Comparison of ENCODE assay signal across 1 cellular context in the genomic region with DNA sequence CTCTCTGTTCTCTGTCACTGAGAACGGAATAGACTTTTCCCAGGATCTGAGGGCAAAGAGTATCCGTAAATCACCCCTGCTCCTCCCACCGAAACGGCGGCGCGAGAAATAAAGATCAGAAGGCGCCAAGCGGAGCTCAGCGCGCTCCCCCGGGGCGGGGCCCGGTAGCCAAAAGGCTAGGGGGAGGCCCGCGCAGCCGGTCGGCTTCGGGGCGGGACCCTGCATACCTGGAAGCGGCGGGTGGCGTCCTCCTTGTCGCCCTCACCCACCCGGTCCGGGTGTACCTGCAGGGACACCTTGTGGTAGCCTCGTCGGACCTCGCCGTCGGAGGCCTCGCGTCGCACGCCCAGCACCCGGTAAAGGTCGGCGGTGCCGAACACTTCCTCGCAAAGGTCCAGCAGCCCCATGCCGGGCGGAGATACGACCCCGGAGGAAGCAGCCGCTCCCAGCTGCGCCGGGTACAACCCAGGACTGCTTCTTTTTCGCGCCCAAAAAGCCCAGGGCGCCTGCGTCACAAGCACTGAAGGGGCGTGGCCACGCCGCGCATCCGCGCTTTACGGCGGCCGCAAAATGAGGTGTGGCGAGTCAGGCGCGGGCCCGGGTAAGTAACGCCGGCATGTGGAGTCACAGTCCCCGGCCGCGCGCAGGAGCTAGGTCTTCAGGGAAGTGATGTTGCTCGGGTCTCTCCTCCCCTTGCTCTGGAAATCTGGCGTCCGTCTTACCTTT.
TF ChIP-seq lines count a peak whose summit lies in the region.

A gene with protein sequence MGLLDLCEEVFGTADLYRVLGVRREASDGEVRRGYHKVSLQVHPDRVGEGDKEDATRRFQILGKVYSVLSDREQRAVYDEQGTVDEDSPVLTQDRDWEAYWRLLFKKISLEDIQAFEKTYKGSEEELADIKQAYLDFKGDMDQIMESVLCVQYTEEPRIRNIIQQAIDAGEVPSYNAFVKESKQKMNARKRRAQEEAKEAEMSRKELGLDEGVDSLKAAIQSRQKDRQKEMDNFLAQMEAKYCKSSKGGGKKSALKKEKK (minus strand): TSS at position 473 of the 726 bp plus-strand sequence. CDS start 66 bp downstream, at position 407.

TF ChIP-seq in K562, 482 proteins besides CTCF, POLR2A, EP300 and RAD21 (continued from another document and continues in another):
- TF ChIP-seq, protein P1, sequence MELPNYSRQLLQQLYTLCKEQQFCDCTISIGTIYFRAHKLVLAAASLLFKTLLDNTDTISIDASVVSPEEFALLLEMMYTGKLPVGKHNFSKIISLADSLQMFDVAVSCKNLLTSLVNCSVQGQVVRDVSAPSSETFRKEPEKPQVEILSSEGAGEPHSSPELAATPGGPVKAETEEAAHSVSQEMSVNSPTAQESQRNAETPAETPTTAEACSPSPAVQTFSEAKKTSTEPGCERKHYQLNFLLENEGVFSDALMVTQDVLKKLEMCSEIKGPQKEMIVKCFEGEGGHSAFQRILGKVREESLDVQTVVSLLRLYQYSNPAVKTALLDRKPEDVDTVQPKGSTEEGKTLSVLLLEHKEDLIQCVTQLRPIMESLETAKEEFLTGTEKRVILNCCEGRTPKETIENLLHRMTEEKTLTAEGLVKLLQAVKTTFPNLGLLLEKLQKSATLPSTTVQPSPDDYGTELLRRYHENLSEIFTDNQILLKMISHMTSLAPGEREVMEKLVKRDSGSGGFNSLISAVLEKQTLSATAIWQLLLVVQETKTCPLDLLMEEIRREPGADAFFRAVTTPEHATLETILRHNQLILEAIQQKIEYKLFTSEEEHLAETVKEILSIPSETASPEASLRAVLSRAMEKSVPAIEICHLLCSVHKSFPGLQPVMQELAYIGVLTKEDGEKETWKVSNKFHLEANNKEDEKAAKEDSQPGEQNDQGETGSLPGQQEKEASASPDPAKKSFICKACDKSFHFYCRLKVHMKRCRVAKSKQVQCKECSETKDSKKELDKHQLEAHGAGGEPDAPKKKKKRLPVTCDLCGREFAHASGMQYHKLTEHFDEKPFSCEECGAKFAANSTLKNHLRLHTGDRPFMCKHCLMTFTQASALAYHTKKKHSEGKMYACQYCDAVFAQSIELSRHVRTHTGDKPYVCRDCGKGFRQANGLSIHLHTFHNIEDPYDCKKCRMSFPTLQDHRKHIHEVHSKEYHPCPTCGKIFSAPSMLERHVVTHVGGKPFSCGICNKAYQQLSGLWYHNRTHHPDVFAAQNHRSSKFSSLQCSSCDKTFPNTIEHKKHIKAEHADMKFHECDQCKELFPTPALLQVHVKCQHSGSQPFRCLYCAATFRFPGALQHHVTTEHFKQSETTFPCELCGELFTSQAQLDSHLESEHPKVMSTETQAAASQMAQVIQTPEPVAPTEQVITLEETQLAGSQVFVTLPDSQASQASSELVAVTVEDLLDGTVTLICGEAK (IDR thresholded peaks at IDR 0.05), result peak; percentile 36; the same call in 1 of the 2 replicates
- TF ChIP-seq, protein P1 (CRISPR knock-in tag; IDR thresholded peaks at IDR 0.05), result no peak
- TF ChIP-seq FOXM1 (IDR thresholded peaks at IDR 0.05; ENCODE audit: low read depth), result no peak
- TF ChIP-seq FOXM1 (CRISPR knock-in tag; IDR thresholded peaks at IDR 0.05; ENCODE audit: low read depth), result peak; percentile 72; the same call in 1 of the 2 replicates
- TF ChIP-seq, protein P2, sequence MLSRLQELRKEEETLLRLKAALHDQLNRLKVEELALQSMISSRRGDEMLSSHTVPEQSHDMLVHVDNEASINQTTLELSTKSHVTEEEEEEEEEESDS (CRISPR knock-in tag; IDR thresholded peaks at IDR 0.05), result no peak
- no peak for TF ChIP-seq BHLHE40 (IDR thresholded peaks at IDR 0.05; ENCODE audit: low read length)
- TF ChIP-seq, protein P3, sequence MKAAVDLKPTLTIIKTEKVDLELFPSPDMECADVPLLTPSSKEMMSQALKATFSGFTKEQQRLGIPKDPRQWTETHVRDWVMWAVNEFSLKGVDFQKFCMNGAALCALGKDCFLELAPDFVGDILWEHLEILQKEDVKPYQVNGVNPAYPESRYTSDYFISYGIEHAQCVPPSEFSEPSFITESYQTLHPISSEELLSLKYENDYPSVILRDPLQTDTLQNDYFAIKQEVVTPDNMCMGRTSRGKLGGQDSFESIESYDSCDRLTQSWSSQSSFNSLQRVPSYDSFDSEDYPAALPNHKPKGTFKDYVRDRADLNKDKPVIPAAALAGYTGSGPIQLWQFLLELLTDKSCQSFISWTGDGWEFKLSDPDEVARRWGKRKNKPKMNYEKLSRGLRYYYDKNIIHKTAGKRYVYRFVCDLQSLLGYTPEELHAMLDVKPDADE (conservative IDR thresholded peaks at IDR 0.05; ENCODE audit: control insufficient read depth, low read depth, low read length), result no peak; the same call in 1 of the 2 replicates
- peak; percentile 40; the same call in 1 of the 2 replicates for TF ChIP-seq ZNF717 (CRISPR knock-in tag; IDR thresholded peaks at IDR 0.05)
- TF ChIP-seq NFIC (IDR thresholded peaks at IDR 0.05), result peak; percentile 72
- TF ChIP-seq, protein P4, sequence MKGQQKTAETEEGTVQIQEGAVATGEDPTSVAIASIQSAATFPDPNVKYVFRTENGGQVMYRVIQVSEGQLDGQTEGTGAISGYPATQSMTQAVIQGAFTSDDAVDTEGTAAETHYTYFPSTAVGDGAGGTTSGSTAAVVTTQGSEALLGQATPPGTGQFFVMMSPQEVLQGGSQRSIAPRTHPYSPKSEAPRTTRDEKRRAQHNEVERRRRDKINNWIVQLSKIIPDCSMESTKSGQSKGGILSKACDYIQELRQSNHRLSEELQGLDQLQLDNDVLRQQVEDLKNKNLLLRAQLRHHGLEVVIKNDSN (CRISPR knock-in tag; IDR thresholded peaks at IDR 0.05), result peak; percentile 81
- peak; percentile 93 for TF ChIP-seq CREM (IDR thresholded peaks at IDR 0.05; ENCODE audit: low read depth)
- no peak for TF ChIP-seq PHF21A (IDR thresholded peaks at IDR 0.05; ENCODE audit: borderline replicate concordance, low read depth)
- TF ChIP-seq, protein P5, sequence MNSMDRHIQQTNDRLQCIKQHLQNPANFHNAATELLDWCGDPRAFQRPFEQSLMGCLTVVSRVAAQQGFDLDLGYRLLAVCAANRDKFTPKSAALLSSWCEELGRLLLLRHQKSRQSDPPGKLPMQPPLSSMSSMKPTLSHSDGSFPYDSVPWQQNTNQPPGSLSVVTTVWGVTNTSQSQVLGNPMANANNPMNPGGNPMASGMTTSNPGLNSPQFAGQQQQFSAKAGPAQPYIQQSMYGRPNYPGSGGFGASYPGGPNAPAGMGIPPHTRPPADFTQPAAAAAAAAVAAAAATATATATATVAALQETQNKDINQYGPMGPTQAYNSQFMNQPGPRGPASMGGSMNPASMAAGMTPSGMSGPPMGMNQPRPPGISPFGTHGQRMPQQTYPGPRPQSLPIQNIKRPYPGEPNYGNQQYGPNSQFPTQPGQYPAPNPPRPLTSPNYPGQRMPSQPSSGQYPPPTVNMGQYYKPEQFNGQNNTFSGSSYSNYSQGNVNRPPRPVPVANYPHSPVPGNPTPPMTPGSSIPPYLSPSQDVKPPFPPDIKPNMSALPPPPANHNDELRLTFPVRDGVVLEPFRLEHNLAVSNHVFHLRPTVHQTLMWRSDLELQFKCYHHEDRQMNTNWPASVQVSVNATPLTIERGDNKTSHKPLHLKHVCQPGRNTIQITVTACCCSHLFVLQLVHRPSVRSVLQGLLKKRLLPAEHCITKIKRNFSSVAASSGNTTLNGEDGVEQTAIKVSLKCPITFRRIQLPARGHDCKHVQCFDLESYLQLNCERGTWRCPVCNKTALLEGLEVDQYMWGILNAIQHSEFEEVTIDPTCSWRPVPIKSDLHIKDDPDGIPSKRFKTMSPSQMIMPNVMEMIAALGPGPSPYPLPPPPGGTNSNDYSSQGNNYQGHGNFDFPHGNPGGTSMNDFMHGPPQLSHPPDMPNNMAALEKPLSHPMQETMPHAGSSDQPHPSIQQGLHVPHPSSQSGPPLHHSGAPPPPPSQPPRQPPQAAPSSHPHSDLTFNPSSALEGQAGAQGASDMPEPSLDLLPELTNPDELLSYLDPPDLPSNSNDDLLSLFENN (IDR thresholded peaks at IDR 0.05; ENCODE audit: low read depth in 2 of 2, low read length in 2 of 2), result peak in 1 of 2 experiments; percentile 38; a peak in 1 of 4 replicates
- peak; percentile 66; the same call in 1 of the 2 replicates for TF ChIP-seq TAF15 (IDR thresholded peaks at IDR 0.05; ENCODE audit: low read depth, low read length)
- TF ChIP-seq SMARCE1 (IDR thresholded peaks at IDR 0.05), result peak; percentile 39
- no peak for TF ChIP-seq KLF16 (IDR thresholded peaks at IDR 0.05)
- TF ChIP-seq MBD2 (IDR thresholded peaks at IDR 0.05; ENCODE audit: borderline replicate concordance, low read depth), result peak; percentile 78
- TF ChIP-seq, protein P6, sequence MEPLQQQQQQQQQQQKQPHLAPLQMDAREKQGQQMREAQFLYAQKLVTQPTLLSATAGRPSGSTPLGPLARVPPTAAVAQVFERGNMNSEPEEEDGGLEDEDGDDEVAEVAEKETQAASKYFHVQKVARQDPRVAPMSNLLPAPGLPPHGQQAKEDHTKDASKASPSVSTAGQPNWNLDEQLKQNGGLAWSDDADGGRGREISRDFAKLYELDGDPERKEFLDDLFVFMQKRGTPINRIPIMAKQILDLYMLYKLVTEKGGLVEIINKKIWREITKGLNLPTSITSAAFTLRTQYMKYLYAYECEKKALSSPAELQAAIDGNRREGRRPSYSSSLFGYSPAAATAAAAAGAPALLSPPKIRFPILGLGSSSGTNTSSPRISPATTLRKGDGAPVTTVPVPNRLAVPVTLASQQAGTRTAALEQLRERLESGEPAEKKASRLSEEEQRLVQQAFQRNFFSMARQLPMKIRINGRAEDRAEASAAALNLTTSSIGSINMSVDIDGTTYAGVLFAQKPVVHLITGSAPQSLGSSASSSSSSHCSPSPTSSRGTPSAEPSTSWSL (CRISPR knock-in tag; IDR thresholded peaks at IDR 0.05; ENCODE audit: borderline replicate concordance), result peak; percentile 77; the same call in 1 of the 2 replicates
- TF ChIP-seq, protein P7, sequence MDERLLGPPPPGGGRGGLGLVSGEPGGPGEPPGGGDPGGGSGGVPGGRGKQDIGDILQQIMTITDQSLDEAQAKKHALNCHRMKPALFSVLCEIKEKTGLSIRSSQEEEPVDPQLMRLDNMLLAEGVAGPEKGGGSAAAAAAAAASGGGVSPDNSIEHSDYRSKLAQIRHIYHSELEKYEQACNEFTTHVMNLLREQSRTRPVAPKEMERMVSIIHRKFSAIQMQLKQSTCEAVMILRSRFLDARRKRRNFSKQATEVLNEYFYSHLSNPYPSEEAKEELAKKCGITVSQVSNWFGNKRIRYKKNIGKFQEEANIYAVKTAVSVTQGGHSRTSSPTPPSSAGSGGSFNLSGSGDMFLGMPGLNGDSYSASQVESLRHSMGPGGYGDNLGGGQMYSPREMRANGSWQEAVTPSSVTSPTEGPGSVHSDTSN (CRISPR knock-in tag; IDR thresholded peaks at IDR 0.05; ENCODE audit: low read depth), result peak; percentile 46; the same call in 1 of the 2 replicates
- TF ChIP-seq, protein P7 (tag; conservative IDR thresholded peaks at IDR 0.05; ENCODE audit: low read depth), result peak; percentile 90
- TF ChIP-seq ESRRB (CRISPR knock-in tag; IDR thresholded peaks at IDR 0.05; ENCODE audit: borderline replicate concordance), result no peak
- peak; percentile 19; the same call in 1 of the 2 replicates for TF ChIP-seq JUN (IDR thresholded peaks at IDR 0.05; ENCODE audit: borderline replicate concordance, low read depth, low read length)
- TF ChIP-seq JUN (CRISPR knock-in tag; IDR thresholded peaks at IDR 0.05; ENCODE audit: borderline replicate concordance), result peak; percentile 91; the same call in 1 of the 2 replicates
- peak; percentile 57; the same call in 1 of the 2 replicates for TF ChIP-seq CBFA2T3 (IDR thresholded peaks at IDR 0.05)
- TF ChIP-seq EP400 (IDR thresholded peaks at IDR 0.05), result peak; percentile 97
- TF ChIP-seq, protein P8, sequence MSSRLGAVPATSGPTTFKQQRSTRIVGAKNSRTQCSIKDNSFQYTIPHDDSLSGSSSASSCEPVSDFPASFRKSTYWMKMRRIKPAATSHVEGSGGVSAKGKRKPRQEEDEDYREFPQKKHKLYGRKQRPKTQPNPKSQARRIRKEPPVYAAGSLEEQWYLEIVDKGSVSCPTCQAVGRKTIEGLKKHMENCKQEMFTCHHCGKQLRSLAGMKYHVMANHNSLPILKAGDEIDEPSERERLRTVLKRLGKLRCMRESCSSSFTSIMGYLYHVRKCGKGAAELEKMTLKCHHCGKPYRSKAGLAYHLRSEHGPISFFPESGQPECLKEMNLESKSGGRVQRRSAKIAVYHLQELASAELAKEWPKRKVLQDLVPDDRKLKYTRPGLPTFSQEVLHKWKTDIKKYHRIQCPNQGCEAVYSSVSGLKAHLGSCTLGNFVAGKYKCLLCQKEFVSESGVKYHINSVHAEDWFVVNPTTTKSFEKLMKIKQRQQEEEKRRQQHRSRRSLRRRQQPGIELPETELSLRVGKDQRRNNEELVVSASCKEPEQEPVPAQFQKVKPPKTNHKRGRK (tag; IDR thresholded peaks at IDR 0.05), result no peak
